In the genomic region with DNA sequence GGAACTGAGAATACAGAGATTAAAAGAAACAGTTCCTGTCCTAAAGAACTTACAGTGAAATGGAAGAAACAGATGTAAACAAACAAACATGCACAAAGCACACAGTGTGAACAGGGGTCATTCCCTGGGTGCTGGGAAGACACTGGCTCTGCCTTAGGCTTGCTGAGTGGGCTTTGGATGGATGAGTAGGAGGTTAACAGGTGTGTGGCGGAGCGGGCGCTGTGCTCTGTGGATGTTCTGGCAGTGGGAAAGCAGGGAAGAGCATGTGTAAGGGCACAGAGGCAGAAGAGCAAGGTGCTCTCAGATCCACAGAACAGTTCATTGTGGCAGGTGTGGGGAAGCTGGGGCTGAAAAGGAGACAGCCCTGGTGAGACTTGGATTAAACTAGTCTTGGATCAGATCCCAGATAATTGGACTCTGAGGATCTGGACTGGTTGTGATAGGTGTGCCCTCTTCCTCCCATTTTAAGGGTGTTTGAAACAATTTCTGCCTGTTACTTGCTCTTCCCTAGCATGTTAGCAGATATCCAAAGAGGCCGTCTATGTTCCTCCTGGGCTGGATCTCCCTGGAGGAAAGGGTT, we compare ENCODE assay signal across 14 cellular contexts. TPM values are rescaled to one million over a fixed set of nuclear protein-coding genes. Genes with fewer than 3 reads are reported as not detected.
"Had no signal": no experiment of that assay in that cellular context is flagged by ENCODE, and none has a peak within 500 bp of the region (broad histone marks: within the 10 kb centered on the region; RNA-seq: fewer than 3 reads in every experiment).

No MANE protein-coding gene starts in this region.

- ATAC-seq: heart left ventricle; natural killer cell; stimulated activated effector memory CD8-positive, alpha-beta T cell treated with anti-CD3 and anti-CD28 coated beads, Interleukin-12 subunit alpha, Interleukin-12 subunit beta, amount 100 ng/mL, for 72 hours had no signal

- H3K4me3 ChIP-seq: cardiac muscle cell, heart left ventricle, prostate gland, right lobe of liver, thyroid gland, uterus had no signal

- H3K27me3 Mint-ChIP-seq: activated naive CD8-positive, alpha-beta T cell treated with anti-CD3 and anti-CD28 coated beads, Interleukin-2, amount 10 ng/mL, durations not matched to agents 7 days and 5 days had no signal

- H3K9me3 Mint-ChIP-seq: activated naive CD8-positive, alpha-beta T cell treated with anti-CD3 and anti-CD28 coated beads, Interleukin-2, amount 10 ng/mL, durations not matched to agents 7 days and 5 days; natural killer cell; stimulated activated effector memory CD8-positive, alpha-beta T cell treated with anti-CD3 and anti-CD28 coated beads, Interleukin-12 subunit alpha, Interleukin-12 subunit beta, amount 100 ng/mL, for 72 hours had no signal

- H3K9me3 ChIP-seq: heart left ventricle, prostate gland, right lobe of liver, thyroid gland, uterus had no signal

- H3K36me3 ChIP-seq: cardiac muscle cell, heart left ventricle, prostate gland, right lobe of liver, thyroid gland, uterus had no signal

- H3K4me3 Mint-ChIP-seq: activated naive CD8-positive, alpha-beta T cell treated with anti-CD3 and anti-CD28 coated beads, Interleukin-2, amount 10 ng/mL, durations not matched to agents 7 days and 5 days; natural killer cell; stimulated activated effector memory CD8-positive, alpha-beta T cell treated with anti-CD3 and anti-CD28 coated beads, Interleukin-12 subunit alpha, Interleukin-12 subunit beta, amount 100 ng/mL, for 72 hours had no signal

- DNase-seq: activated CD4-positive, alpha-beta T cell treated with anti-CD3 and anti-CD28 coated beads for 4 hours; activated naive CD8-positive, alpha-beta T cell treated with anti-CD3 and anti-CD28 coated beads, Interleukin-2, amount 10 ng/mL, durations not matched to agents 7 days and 5 days; activated T-cell treated with anti-CD3 and anti-CD28 coated beads, Interleukin-2, amount 50 U/mL, for 1 hour; aorta; heart left ventricle; natural killer cell; right lobe of liver; thyroid gland; uterus had no signal

- H3K36me3 Mint-ChIP-seq: natural killer cell had no signal

- H3K4me1 Mint-ChIP-seq: natural killer cell had no signal

- H3K4me1 ChIP-seq: prostate gland, right lobe of liver, thyroid gland, uterus had no signal

- H3K27ac ChIP-seq: heart left ventricle, prostate gland, right lobe of liver, thyroid gland, uterus had no signal

- H3K27ac Mint-ChIP-seq: activated naive CD8-positive, alpha-beta T cell treated with anti-CD3 and anti-CD28 coated beads, Interleukin-2, amount 10 ng/mL, durations not matched to agents 7 days and 5 days; stimulated activated effector memory CD8-positive, alpha-beta T cell treated with anti-CD3 and anti-CD28 coated beads, Interleukin-12 subunit alpha, Interleukin-12 subunit beta, amount 100 ng/mL, for 72 hours had no signal

- H3K27me3 ChIP-seq: cardiac muscle cell, heart left ventricle, right lobe of liver, thyroid gland, uterus had no signal

RNA-seq across cellular contexts. Expression of gene ASB16, which starts 20.7 kb away (rescaled TPM):
- total RNA-seq: frontal cortex, natural killer cell had no signal
- polyA plus RNA-seq: fibroblast of lung had no signal
